1 cellular context compared by ENCODE assay signal in the genomic region with DNA sequence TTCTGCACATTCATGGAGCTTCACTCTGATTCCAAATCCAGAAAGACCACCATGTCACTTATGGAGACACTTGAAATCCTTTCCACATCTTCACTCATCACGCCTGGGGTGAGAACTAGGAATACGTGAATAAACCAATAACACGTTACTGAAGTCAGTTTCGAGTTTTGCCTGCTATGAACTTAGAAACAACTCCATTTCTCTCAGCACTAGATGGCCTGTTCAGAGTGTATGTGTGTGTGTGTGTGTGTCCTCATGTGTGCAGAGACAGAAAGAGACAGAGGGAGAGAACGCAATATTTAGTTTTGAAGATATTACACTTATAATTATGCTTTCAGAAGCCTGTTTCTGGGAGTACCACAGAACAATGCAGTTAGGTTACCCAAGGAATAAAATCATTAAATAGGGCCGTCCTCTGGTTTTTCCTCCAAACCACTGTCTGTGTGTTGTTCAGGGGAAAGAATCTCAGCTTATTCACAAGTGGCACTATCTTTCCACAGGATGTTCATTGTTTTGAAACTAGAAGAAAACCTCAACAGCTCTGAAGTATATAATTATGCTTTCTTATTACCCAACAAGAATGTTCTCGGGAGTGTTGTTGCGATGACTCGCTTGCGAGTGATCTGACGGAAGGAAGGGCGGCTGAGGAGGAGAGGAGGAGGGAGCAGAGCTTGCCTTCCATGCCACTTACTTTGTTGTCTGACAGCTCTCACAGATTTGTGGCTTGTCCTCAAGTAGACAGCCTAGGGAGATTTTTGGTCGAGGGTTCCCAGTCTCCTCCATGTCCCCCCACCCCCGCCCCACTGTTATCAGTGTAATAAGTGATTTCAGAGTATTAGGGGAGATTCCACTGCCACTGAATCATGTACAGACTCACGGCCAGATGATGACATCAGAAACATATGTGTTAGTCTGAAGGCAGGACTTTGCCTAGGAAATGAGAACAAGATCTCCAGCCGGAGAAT.
TF ChIP-seq lines count a peak whose summit lies in the region.

No MANE protein-coding gene starts in this region.

TF ChIP-seq in HEK293, 187 proteins besides CTCF, POLR2A, EP300 and RAD21 (continued from another document):
- TF ChIP-seq, protein P1, sequence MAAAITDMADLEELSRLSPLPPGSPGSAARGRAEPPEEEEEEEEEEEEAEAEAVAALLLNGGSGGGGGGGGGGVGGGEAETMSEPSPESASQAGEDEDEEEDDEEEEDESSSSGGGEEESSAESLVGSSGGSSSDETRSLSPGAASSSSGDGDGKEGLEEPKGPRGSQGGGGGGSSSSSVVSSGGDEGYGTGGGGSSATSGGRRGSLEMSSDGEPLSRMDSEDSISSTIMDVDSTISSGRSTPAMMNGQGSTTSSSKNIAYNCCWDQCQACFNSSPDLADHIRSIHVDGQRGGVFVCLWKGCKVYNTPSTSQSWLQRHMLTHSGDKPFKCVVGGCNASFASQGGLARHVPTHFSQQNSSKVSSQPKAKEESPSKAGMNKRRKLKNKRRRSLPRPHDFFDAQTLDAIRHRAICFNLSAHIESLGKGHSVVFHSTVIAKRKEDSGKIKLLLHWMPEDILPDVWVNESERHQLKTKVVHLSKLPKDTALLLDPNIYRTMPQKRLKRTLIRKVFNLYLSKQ (tag by site-specific recombination; IDR thresholded peaks at IDR 0.05; ENCODE audit: borderline replicate concordance) = no peak
- TF ChIP-seq KLF9 (tag by site-specific recombination; IDR thresholded peaks at IDR 0.05; ENCODE audit: low read depth) (no peak), IKZF3 (tag by site-specific recombination; IDR thresholded peaks at IDR 0.05) (no peak), GLIS2 (tag by site-specific recombination; IDR thresholded peaks at IDR 0.05) (no peak), ZNF274 (IDR thresholded peaks at IDR 0.05; ENCODE audit: low read length) (no peak), ZNF274 (tag by site-specific recombination; IDR thresholded peaks at IDR 0.05; ENCODE audit: borderline replicate concordance) (no peak), HOXC10 (CRISPR knock-in tag; IDR thresholded peaks at IDR 0.05) (no peak), ZNF658 (tag by site-specific recombination; IDR thresholded peaks at IDR 0.05) (no peak), ZNF366 (tag by site-specific recombination; conservative IDR thresholded peaks at IDR 0.05) (peak; percentile 76), ZNF830 (tag by site-specific recombination; IDR thresholded peaks at IDR 0.05; ENCODE audit: low read depth) (no peak), SP2 (tag by site-specific recombination; IDR thresholded peaks at IDR 0.05) (no peak), ZNF670 (tag by site-specific recombination; IDR thresholded peaks at IDR 0.05; ENCODE audit: low read depth) (no peak), ZNF24 (tag by site-specific recombination; IDR thresholded peaks at IDR 0.05) (no peak), ZFP41 (tag by site-specific recombination; IDR thresholded peaks at IDR 0.05; ENCODE audit: borderline replicate concordance) (no peak), ZNF629 (tag by site-specific recombination; IDR thresholded peaks at IDR 0.05) (peak; percentile 74), FEZF1 (tag by site-specific recombination; IDR thresholded peaks at IDR 0.05) (no peak), KLF8 (tag by site-specific recombination; IDR thresholded peaks at IDR 0.05) (no peak), ZNF843 (tag by site-specific recombination; IDR thresholded peaks at IDR 0.05) (no peak), ZXDB (tag by site-specific recombination; IDR thresholded peaks at IDR 0.05) (no peak), TCF7L2 (IDR thresholded peaks at IDR 0.05; ENCODE audit: borderline replicate concordance, low read depth, low read length) (no peak), ZNF121 (tag by site-specific recombination; IDR thresholded peaks at IDR 0.05) (no peak), ZBTB1 (tag by site-specific recombination; IDR thresholded peaks at IDR 0.05) (no peak), ZSCAN30 (tag by site-specific recombination; IDR thresholded peaks at IDR 0.05) (no peak), SCRT2 (tag by site-specific recombination; IDR thresholded peaks at IDR 0.05) (no peak), ZBTB21 (tag by site-specific recombination; IDR thresholded peaks at IDR 0.05) (peak; percentile 60; the same call in 1 of the 2 replicates), ZNF514 (tag by site-specific recombination; IDR thresholded peaks at IDR 0.05) (no peak), ZNF837 (tag by site-specific recombination; IDR thresholded peaks at IDR 0.05) (no peak)
- TF ChIP-seq, protein P2, sequence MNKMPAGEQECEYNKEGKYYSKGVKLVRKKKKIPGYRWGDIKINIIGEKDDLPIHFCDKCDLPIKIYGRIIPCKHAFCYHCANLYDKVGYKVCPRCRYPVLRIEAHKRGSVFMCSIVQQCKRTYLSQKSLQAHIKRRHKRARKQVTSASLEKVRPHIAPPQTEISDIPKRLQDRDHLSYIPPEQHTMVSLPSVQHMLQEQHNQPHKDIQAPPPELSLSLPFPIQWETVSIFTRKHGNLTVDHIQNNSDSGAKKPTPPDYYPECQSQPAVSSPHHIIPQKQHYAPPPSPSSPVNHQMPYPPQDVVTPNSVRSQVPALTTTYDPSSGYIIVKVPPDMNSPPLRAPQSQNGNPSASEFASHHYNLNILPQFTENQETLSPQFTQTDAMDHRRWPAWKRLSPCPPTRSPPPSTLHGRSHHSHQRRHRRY (tag by site-specific recombination; IDR thresholded peaks at IDR 0.05) = no peak
- TF ChIP-seq, protein P3, sequence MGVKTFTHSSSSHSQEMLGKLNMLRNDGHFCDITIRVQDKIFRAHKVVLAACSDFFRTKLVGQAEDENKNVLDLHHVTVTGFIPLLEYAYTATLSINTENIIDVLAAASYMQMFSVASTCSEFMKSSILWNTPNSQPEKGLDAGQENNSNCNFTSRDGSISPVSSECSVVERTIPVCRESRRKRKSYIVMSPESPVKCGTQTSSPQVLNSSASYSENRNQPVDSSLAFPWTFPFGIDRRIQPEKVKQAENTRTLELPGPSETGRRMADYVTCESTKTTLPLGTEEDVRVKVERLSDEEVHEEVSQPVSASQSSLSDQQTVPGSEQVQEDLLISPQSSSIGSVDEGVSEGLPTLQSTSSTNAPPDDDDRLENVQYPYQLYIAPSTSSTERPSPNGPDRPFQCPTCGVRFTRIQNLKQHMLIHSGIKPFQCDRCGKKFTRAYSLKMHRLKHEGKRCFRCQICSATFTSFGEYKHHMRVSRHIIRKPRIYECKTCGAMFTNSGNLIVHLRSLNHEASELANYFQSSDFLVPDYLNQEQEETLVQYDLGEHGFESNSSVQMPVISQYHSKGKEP (tag by site-specific recombination; IDR thresholded peaks at IDR 0.05) = no peak
- TF ChIP-seq, protein P4, sequence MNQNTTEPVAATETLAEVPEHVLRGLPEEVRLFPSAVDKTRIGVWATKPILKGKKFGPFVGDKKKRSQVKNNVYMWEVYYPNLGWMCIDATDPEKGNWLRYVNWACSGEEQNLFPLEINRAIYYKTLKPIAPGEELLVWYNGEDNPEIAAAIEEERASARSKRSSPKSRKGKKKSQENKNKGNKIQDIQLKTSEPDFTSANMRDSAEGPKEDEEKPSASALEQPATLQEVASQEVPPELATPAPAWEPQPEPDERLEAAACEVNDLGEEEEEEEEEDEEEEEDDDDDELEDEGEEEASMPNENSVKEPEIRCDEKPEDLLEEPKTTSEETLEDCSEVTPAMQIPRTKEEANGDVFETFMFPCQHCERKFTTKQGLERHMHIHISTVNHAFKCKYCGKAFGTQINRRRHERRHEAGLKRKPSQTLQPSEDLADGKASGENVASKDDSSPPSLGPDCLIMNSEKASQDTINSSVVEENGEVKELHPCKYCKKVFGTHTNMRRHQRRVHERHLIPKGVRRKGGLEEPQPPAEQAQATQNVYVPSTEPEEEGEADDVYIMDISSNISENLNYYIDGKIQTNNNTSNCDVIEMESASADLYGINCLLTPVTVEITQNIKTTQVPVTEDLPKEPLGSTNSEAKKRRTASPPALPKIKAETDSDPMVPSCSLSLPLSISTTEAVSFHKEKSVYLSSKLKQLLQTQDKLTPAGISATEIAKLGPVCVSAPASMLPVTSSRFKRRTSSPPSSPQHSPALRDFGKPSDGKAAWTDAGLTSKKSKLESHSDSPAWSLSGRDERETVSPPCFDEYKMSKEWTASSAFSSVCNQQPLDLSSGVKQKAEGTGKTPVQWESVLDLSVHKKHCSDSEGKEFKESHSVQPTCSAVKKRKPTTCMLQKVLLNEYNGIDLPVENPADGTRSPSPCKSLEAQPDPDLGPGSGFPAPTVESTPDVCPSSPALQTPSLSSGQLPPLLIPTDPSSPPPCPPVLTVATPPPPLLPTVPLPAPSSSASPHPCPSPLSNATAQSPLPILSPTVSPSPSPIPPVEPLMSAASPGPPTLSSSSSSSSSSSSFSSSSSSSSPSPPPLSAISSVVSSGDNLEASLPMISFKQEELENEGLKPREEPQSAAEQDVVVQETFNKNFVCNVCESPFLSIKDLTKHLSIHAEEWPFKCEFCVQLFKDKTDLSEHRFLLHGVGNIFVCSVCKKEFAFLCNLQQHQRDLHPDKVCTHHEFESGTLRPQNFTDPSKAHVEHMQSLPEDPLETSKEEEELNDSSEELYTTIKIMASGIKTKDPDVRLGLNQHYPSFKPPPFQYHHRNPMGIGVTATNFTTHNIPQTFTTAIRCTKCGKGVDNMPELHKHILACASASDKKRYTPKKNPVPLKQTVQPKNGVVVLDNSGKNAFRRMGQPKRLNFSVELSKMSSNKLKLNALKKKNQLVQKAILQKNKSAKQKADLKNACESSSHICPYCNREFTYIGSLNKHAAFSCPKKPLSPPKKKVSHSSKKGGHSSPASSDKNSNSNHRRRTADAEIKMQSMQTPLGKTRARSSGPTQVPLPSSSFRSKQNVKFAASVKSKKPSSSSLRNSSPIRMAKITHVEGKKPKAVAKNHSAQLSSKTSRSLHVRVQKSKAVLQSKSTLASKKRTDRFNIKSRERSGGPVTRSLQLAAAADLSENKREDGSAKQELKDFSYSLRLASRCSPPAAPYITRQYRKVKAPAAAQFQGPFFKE (tag by site-specific recombination; IDR thresholded peaks at IDR 0.05; ENCODE audit: borderline replicate concordance) = no peak
- TF ChIP-seq, protein P5, sequence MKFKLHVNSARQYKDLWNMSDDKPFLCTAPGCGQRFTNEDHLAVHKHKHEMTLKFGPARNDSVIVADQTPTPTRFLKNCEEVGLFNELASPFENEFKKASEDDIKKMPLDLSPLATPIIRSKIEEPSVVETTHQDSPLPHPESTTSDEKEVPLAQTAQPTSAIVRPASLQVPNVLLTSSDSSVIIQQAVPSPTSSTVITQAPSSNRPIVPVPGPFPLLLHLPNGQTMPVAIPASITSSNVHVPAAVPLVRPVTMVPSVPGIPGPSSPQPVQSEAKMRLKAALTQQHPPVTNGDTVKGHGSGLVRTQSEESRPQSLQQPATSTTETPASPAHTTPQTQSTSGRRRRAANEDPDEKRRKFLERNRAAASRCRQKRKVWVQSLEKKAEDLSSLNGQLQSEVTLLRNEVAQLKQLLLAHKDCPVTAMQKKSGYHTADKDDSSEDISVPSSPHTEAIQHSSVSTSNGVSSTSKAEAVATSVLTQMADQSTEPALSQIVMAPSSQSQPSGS (tag by site-specific recombination; IDR thresholded peaks at IDR 0.05; ENCODE audit: low read depth) = peak; percentile 64
- TF ChIP-seq, protein P6, sequence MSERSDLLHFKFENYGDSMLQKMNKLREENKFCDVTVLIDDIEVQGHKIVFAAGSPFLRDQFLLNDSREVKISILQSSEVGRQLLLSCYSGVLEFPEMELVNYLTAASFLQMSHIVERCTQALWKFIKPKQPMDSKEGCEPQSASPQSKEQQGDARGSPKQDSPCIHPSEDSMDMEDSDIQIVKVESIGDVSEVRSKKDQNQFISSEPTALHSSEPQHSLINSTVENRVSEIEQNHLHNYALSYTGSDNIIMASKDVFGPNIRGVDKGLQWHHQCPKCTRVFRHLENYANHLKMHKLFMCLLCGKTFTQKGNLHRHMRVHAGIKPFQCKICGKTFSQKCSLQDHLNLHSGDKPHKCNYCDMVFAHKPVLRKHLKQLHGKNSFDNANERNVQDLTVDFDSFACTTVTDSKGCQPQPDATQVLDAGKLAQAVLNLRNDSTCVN (tag by site-specific recombination; optimal IDR thresholded peaks at IDR 0.05) = no peak
- TF ChIP-seq, protein P7, sequence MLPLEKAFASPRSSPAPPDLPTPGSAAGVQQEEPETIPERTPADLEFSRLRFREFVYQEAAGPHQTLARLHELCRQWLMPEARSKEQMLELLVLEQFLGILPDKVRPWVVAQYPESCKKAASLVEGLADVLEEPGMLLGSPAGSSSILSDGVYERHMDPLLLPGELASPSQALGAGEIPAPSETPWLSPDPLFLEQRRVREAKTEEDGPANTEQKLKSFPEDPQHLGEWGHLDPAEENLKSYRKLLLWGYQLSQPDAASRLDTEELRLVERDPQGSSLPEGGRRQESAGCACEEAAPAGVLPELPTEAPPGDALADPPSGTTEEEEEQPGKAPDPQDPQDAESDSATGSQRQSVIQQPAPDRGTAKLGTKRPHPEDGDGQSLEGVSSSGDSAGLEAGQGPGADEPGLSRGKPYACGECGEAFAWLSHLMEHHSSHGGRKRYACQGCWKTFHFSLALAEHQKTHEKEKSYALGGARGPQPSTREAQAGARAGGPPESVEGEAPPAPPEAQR (tag by site-specific recombination; IDR thresholded peaks at IDR 0.05) = no peak
